ENCODE assay signal across 1 cellular context in genomic region chr20:63021356-63022321, GRCh38.
TF ChIP-seq lines count a peak whose summit lies in the region.

No MANE protein-coding gene starts in this region.

TF ChIP-seq in SK-N-SH treated with all-trans-retinoic acid at 6 μM for 48 hours, 23 proteins besides CTCF, POLR2A, EP300 and RAD21 (continued from another document):
- TF ChIP-seq ESRRG (CRISPR knock-in tag; IDR thresholded peaks at IDR 0.05) (no peak), ZC3H10 (CRISPR knock-in tag; IDR thresholded peaks at IDR 0.05) (no peak), ZFP3 (CRISPR knock-in tag; IDR thresholded peaks at IDR 0.05) (no peak), ZNF8 (CRISPR knock-in tag; IDR thresholded peaks at IDR 0.05) (no peak), ARNTL (CRISPR knock-in tag; IDR thresholded peaks at IDR 0.05; ENCODE audit: borderline replicate concordance, low read depth) (no peak), ISL1 (CRISPR knock-in tag; IDR thresholded peaks at IDR 0.05) (no peak)
